ENCODE assay signal across 28 cellular contexts in genomic region chr12:28498850-28499249, GRCh38.
"Had no signal": no experiment of that assay in that cellular context is flagged by ENCODE, and none has a peak within 500 bp of the region (broad histone marks: within the 10 kb centered on the region; RNA-seq: fewer than 3 reads in every experiment).

No MANE protein-coding gene starts in this region.

- H3K9me3 ChIP-seq: colonic mucosa, esophagus squamous epithelium, left lung, psoas muscle, right lobe of liver, testis, uterus had no signal

- H3K4me1 ChIP-seq: breast epithelium, colonic mucosa, left lung, psoas muscle, right lobe of liver, testis, uterus had no signal

- H3K4me1 Mint-ChIP-seq: central memory CD8-positive, alpha-beta T cell had no signal

- H3K27ac Mint-ChIP-seq: activated CD4-positive, alpha-beta memory T cell treated with anti-CD3 and anti-CD28 coated beads for 36 hours; activated naive CD4-positive, alpha-beta T cell treated with anti-CD3 and anti-CD28 coated beads, Interleukin-2, amount 10 ng/mL, durations not matched to agents 7 days and 5 days; stimulated activated naive B cell treated with anti-CD40 and anti-IgM and Interleukin-4, amounts not matched to agents 10 μg/mL and 1 μg/mL and 100 μg/mL, for 72 hours; T-helper 17 cell had no signal

- H3K36me3 ChIP-seq: breast epithelium, colonic mucosa, esophagus squamous epithelium, left lung, right lobe of liver, uterus had no signal

- H3K9me3 Mint-ChIP-seq: central memory CD8-positive, alpha-beta T cell had no signal

- ATAC-seq: heart right ventricle, psoas muscle, right lobe of liver, T-helper 17 cell had no signal

- H3K27me3 Mint-ChIP-seq: activated CD4-positive, alpha-beta memory T cell treated with anti-CD3 and anti-CD28 coated beads for 36 hours; activated naive CD4-positive, alpha-beta T cell treated with anti-CD3 and anti-CD28 coated beads, Interleukin-2, amount 10 ng/mL, durations not matched to agents 7 days and 5 days; central memory CD8-positive, alpha-beta T cell; natural killer cell treated with Interleukin-12 subunit alpha and Interleukin-12 subunit beta and Interleukin-15 and Interleukin-18, amount 100 ng/mL, for 72 hours; stimulated activated naive B cell treated with anti-CD40 and anti-IgM and Interleukin-4, amounts not matched to agents 10 μg/mL and 1 μg/mL and 100 μg/mL, for 72 hours; T-helper 17 cell had no signal

- H3K4me3 Mint-ChIP-seq: activated CD4-positive, alpha-beta memory T cell treated with anti-CD3 and anti-CD28 coated beads for 36 hours; activated naive CD4-positive, alpha-beta T cell treated with anti-CD3 and anti-CD28 coated beads, Interleukin-2, amount 10 ng/mL, durations not matched to agents 7 days and 5 days; central memory CD8-positive, alpha-beta T cell; stimulated activated naive B cell treated with anti-CD40 and anti-IgM and Interleukin-4, amounts not matched to agents 10 μg/mL and 1 μg/mL and 100 μg/mL, for 72 hours; T-helper 17 cell had no signal

- H3K4me2 ChIP-seq: smooth muscle cell had no signal

- H3K4me3 ChIP-seq: breast epithelium, colonic mucosa, dorsolateral prefrontal cortex, esophagus squamous epithelium, heart right ventricle, left lung, lung, psoas muscle, right lobe of liver, smooth muscle cell, testis, uterus had no signal

- H3K27me3 ChIP-seq: breast epithelium, colonic mucosa, dorsolateral prefrontal cortex, esophagus squamous epithelium, heart right ventricle, left lung, right lobe of liver, testis, uterus had no signal

- DNase-seq: activated CD4-positive, alpha-beta memory T cell treated with anti-CD3 and anti-CD28 coated beads for 36 hours; activated CD4-positive, alpha-beta T cell treated with anti-CD3 and anti-CD28 coated beads for 4 hours; activated CD4-positive, CD25-positive, alpha-beta regulatory T cell; activated effector memory CD4-positive, alpha-beta T cell treated with Interleukin-2 at 50 U/mL for 16 hours; activated naive CD4-positive, alpha-beta T cell treated with anti-CD3 and anti-CD28 coated beads, Interleukin-2, amount 10 ng/mL, durations not matched to agents 7 days and 5 days; activated T-cell treated with anti-CD3 and anti-CD28 coated beads, Interleukin-2, amount 50 U/mL, for 48 hours; colonic mucosa; dorsolateral prefrontal cortex; esophagus squamous epithelium; foreskin fibroblast; heart right ventricle; left lung; midbrain; psoas muscle; right lobe of liver; stimulated activated CD4-positive, alpha-beta T cell treated with anti-CD3 and anti-CD28 coated beads, Interleukin-2, amount 100 ng/mL, for 48 hours; stimulated activated CD8-positive, alpha-beta memory T cell treated with anti-CD3 and anti-CD28 coated beads, Interleukin-4, amount 100 ng/mL, for 48 hours; stimulated activated naive B cell treated with anti-CD40 and anti-IgM and Interleukin-4, amounts not matched to agents 10 μg/mL and 1 μg/mL and 100 μg/mL, for 72 hours; SW 1271; T-helper 17 cell; testis; trophoblast cell; uterus had no signal

- H3K27ac ChIP-seq: colonic mucosa, dorsolateral prefrontal cortex, heart right ventricle, left lung, psoas muscle, right lobe of liver, testis had no signal
